In genomic region chr13:75316427-75316826, GRCh38 we compare ENCODE assay signal across 17 cellular contexts.
DNase-seq lines count a peak whose midpoint lies in the region; ATAC-seq and TF ChIP-seq lines count a peak whose summit lies in the region.
"Had no signal": no experiment of that assay in that cellular context is flagged by ENCODE, and none has a peak within 500 bp of the region (broad histone marks: within the 10 kb centered on the region; RNA-seq: fewer than 3 reads in every experiment).

No MANE protein-coding gene starts in this region.

- H3T11ph ChIP-seq in H9 (ENCODE audit: low read length) = no peak overlapping the region

- no peaks in the 10 kb centered on the region for H4K20me1 ChIP-seq in H9 (ENCODE audit: control insufficient read depth, insufficient read depth, insufficient read length)

- no peak overlapping the region for H2BK12ac ChIP-seq in H9 (ENCODE audit: insufficient read length, low read depth, low read length)

- H3K4me1 Mint-ChIP-seq in activated T-helper 2 cell treated with anti-CD3 and anti-CD28 coated beads, Interferon-gamma antibody, Interleukin-2, Interleukin-4, amounts not matched to agents 10 μg/mL and 5 μg/mL and 100 μg/mL, durations not matched to agents 14 hours and 24 hours and 36 hours (ENCODE audit: low read depth) = peaks cover 63% of the 10 kb centered on the region
- peaks cover 4 to 7% of the 10 kb centered on the region in 2 experiments for H3K4me1 Mint-ChIP-seq in H9
- H3K4me1 Mint-ChIP-seq: neural progenitor cell had no signal

- no peak overlapping the region for H2BK120ac ChIP-seq in H9 (ENCODE audit: low read depth, low read length, poor library complexity, severe bottlenecking)

- no peak overlapping the region for H4K91ac ChIP-seq in H9 (ENCODE audit: insufficient read length, low read depth, low read length)

- H3K9ac ChIP-seq in H9 (ENCODE audit: extremely low read depth, insufficient read length, low read length) = no peak overlapping the region
- H3K9ac ChIP-seq: neural progenitor cell had no signal

- H3K79me1 ChIP-seq in H9 (ENCODE audit: insufficient read depth, low read depth, low read length, poor library complexity, severe bottlenecking) = no peaks in the 10 kb centered on the region

- H4K8ac ChIP-seq in H9 (replicated peaks; ENCODE audit: insufficient read length, low read depth, low read length) = no peak overlapping the region

- 45 to 54% (median 49%) methylated on average over 1 of the region's 1 CpG for WGBS in heart left ventricle, 4 donors
- WGBS in H9 (ENCODE audit: extremely low coverage, insufficient read length, low lambda C conversion rate) = no CpG with 5 or more reads among the region's 1 CpG

- H4K5ac ChIP-seq in H9 (ENCODE audit: insufficient read length, low read depth, low read length) = no peak overlapping the region

- no peak overlapping the region for H2AK5ac ChIP-seq in H9 (ENCODE audit: insufficient read length, low read length)

- H3K56ac ChIP-seq in H9 (ENCODE audit: insufficient read length, low read depth, low read length) = no peak overlapping the region

- H3K36me3 Mint-ChIP-seq in activated T-helper 2 cell treated with anti-CD3 and anti-CD28 coated beads, Interferon-gamma antibody, Interleukin-2, Interleukin-4, amounts not matched to agents 10 μg/mL and 5 μg/mL and 100 μg/mL, durations not matched to agents 14 hours and 24 hours and 36 hours (ENCODE audit: low read depth) = peaks cover 44% of the 10 kb centered on the region
- peaks cover 0 to 3% (median 0%) of the 10 kb centered on the region in 3 experiments; a peak in 2 of 7 replicates for H3K36me3 Mint-ChIP-seq in H9 (ENCODE audit: insufficient read depth in 1 of 3, low read depth in 3 of 3)
- H3K36me3 Mint-ChIP-seq: neural progenitor cell had no signal

- peaks cover 0 to 32% (median 9%) of the 10 kb centered on the region in 12 donors for H3K4me1 ChIP-seq in heart left ventricle
- no peaks in the 10 kb centered on the region for H3K4me1 ChIP-seq in H9 (ENCODE audit: insufficient read depth, low read length)
- H3K4me1 ChIP-seq: BE2C had no signal

- H3K23ac ChIP-seq in H9 (ENCODE audit: insufficient read length, low read depth, low read length) = no peak overlapping the region

- H2BK15ac ChIP-seq in H9 (ENCODE audit: low read depth, low read length) = no peak overlapping the region

- H3K4me3 Mint-ChIP-seq in activated T-helper 2 cell treated with anti-CD3 and anti-CD28 coated beads, Interferon-gamma antibody, Interleukin-2, Interleukin-4, amounts not matched to agents 10 μg/mL and 5 μg/mL and 100 μg/mL, durations not matched to agents 14 hours and 24 hours and 36 hours (ENCODE audit: low read depth) = no peak overlapping the region
- H3K4me3 Mint-ChIP-seq in H9 = no peak overlapping the region
- H3K4me3 Mint-ChIP-seq: central memory CD8-positive, alpha-beta T cell; effector memory CD8-positive, alpha-beta T cell; neural progenitor cell had no signal

- H3K27ac ChIP-seq in heart left ventricle = no peak overlapping the region
- no peak overlapping the region for H3K27ac ChIP-seq in H9 (ENCODE audit: insufficient read length, low read depth, low read length)
- H3K27ac ChIP-seq: neural progenitor cell, VCaP had no signal

- no peak for TF ChIP-seq POLR2A in heart left ventricle (IDR thresholded peaks at IDR 0.05)

- no peak overlapping the region for H3K14ac ChIP-seq in H9 (ENCODE audit: insufficient read depth, low read length)

- no peaks in the 10 kb centered on the region for H3K27me3 Mint-ChIP-seq in activated T-helper 2 cell treated with anti-CD3 and anti-CD28 coated beads, Interferon-gamma antibody, Interleukin-2, Interleukin-4, amounts not matched to agents 10 μg/mL and 5 μg/mL and 100 μg/mL, durations not matched to agents 14 hours and 24 hours and 36 hours (ENCODE audit: low read depth)
- no peaks in the 10 kb centered on the region for H3K27me3 Mint-ChIP-seq in H9 (ENCODE audit: low read depth)
- H3K27me3 Mint-ChIP-seq: central memory CD8-positive, alpha-beta T cell; effector memory CD8-positive, alpha-beta T cell had no signal

- no peak overlapping the region for H3K4me3 ChIP-seq in fibroblast of villous mesenchyme (ENCODE audit: low read depth, low read length)
- no peak overlapping the region for H3K4me3 ChIP-seq in heart left ventricle
- H3K4me3 ChIP-seq: neural progenitor cell had no signal

- peaks cover 0 to 32% (median 13%) of the 10 kb centered on the region in 9 donors for H3K36me3 ChIP-seq in heart left ventricle
- H3K36me3 ChIP-seq: neural progenitor cell had no signal

- no peak overlapping the region for H3K4me2 ChIP-seq in H9 (ENCODE audit: insufficient read depth, insufficient read length, low read length)
- H3K4me2 ChIP-seq: neural progenitor cell had no signal

- no peak overlapping the region for H3K4ac ChIP-seq in H9 (ENCODE audit: low read depth, low read length)

- peak overlapping the region; percentile 46 for H3K27ac Mint-ChIP-seq in activated T-helper 2 cell treated with anti-CD3 and anti-CD28 coated beads, Interferon-gamma antibody, Interleukin-2, Interleukin-4, amounts not matched to agents 10 μg/mL and 5 μg/mL and 100 μg/mL, durations not matched to agents 14 hours and 24 hours and 36 hours
- no peak overlapping the region for H3K27ac Mint-ChIP-seq in H9
- H3K27ac Mint-ChIP-seq: effector memory CD8-positive, alpha-beta T cell; neural progenitor cell had no signal

- H3K27me3 ChIP-seq in heart left ventricle (no peaks in the 10 kb centered on the region), H9 (ENCODE audit: insufficient read depth, low read length) (no peaks in the 10 kb centered on the region)
- H3K27me3 ChIP-seq: BE2C, neural progenitor cell had no signal

- H3K9me3 ChIP-seq in heart left ventricle (no peaks in the 10 kb centered on the region), H9 (ENCODE audit: control insufficient read depth, low read depth, low read length) (no peaks in the 10 kb centered on the region)
- H3K9me3 ChIP-seq: BE2C had no signal

- H2BK5ac ChIP-seq in H9 (ENCODE audit: insufficient read length, low read length) = no peak overlapping the region

- ATAC-seq in heart left ventricle (no peak), HG02623 (IDR thresholded peaks at IDR 0.05; ENCODE audit: unreplicated experiment) (no peak)
- ATAC-seq: effector memory CD8-positive, alpha-beta T cell had no signal

- peak; percentile 53 to 72 for DNase-seq in AML-193 (lab: John Stamatoyannopoulos, UW)
- peak; percentile 40 for DNase-seq in GM03348 (ENCODE audit: low spot score)
- no peak for DNase-seq in activated T-helper 2 cell treated with anti-CD3 and anti-CD28 coated beads, Interferon-gamma antibody, Interleukin-2, Interleukin-4, amounts not matched to agents 10 μg/mL and 5 μg/mL and 100 μg/mL, durations not matched to agents 14 hours and 24 hours and 36 hours (ENCODE audit: low spot score)
- DNase-seq in fibroblast of villous mesenchyme (ENCODE audit: low read depth) = peak; percentile 30
- no peak for DNase-seq in heart left ventricle
- DNase-seq in LoVo (ENCODE audit: low spot score) = no peak
- no peak for DNase-seq in H9
- DNase-seq: BE2C; DMS53; effector memory CD8-positive, alpha-beta T cell; Kasumi-1; NCI-H1930; NCI-H526 had no signal

- H3K9me3 Mint-ChIP-seq in activated T-helper 2 cell treated with anti-CD3 and anti-CD28 coated beads, Interferon-gamma antibody, Interleukin-2, Interleukin-4, amounts not matched to agents 10 μg/mL and 5 μg/mL and 100 μg/mL, durations not matched to agents 14 hours and 24 hours and 36 hours = peaks cover 4% of the 10 kb centered on the region
- H3K9me3 Mint-ChIP-seq in H9 = no peaks in the 10 kb centered on the region
- H3K9me3 Mint-ChIP-seq: central memory CD8-positive, alpha-beta T cell; effector memory CD8-positive, alpha-beta T cell; neural progenitor cell had no signal

- H2BK20ac ChIP-seq in H9 (ENCODE audit: low read depth, low read length, poor library complexity, severe bottlenecking) = no peak overlapping the region

- H3K79me2 ChIP-seq in H9 (ENCODE audit: insufficient read depth, low read length) = no peaks in the 10 kb centered on the region

- TF ChIP-seq CTCF in fibroblast of villous mesenchyme (IDR thresholded peaks at IDR 0.05; ENCODE audit: insufficient read depth, low read depth, low read length) (no peak), heart left ventricle (IDR thresholded peaks at IDR 0.05) (no peak), H9 (conservative IDR thresholded peaks at IDR 0.05) (no peak)

- intact Hi-C loops in activated T-helper 2 cell treated with anti-CD3 and anti-CD28 coated beads, Interferon-gamma antibody, Interleukin-2, Interleukin-4, amounts not matched to agents 10 μg/mL and 5 μg/mL and 100 μg/mL, durations not matched to agents 14 hours and 24 hours and 36 hours (cut with micrococcal nuclease) = loop anchor here (10.0 kb wide), 1 partner anchor 1708 kb away; the partner anchor contains the start of gene FBXL3
- intact Hi-C loops in heart left ventricle (cut with DNase I) = no loop called here

- H3K23me2 ChIP-seq in H9 (ENCODE audit: insufficient read length, low read depth, low read length, poor library complexity, severe bottlenecking) = no peaks in the 10 kb centered on the region

- no peak overlapping the region for H3K18ac ChIP-seq in H9 (ENCODE audit: insufficient read length, low read depth, low read length)

- H2AFZ ChIP-seq in H9 (ENCODE audit: low read length) = no peak overlapping the region
- H2AFZ ChIP-seq: neural progenitor cell had no signal

Comparison
In these comparisons a context has a peak if more than half of its experiments do, and no peak if none do; other contexts are left out.
1. DNase-seq: peak in AML-193 (2 of 2), GM03348 (single experiment) and fibroblast of villous mesenchyme (single experiment); none in activated T-helper 2 cell treated with anti-CD3 and anti-CD28 coated beads, Interferon-gamma antibody, Interleukin-2, Interleukin-4, amounts not matched to agents 10 μg/mL and 5 μg/mL and 100 μg/mL, durations not matched to agents 14 hours and 24 hours and 36 hours (single experiment), heart left ventricle (0 of 5), LoVo (single experiment) and H9 (single experiment).